ENCODE assay signal across 12 cellular contexts in the genomic region with DNA sequence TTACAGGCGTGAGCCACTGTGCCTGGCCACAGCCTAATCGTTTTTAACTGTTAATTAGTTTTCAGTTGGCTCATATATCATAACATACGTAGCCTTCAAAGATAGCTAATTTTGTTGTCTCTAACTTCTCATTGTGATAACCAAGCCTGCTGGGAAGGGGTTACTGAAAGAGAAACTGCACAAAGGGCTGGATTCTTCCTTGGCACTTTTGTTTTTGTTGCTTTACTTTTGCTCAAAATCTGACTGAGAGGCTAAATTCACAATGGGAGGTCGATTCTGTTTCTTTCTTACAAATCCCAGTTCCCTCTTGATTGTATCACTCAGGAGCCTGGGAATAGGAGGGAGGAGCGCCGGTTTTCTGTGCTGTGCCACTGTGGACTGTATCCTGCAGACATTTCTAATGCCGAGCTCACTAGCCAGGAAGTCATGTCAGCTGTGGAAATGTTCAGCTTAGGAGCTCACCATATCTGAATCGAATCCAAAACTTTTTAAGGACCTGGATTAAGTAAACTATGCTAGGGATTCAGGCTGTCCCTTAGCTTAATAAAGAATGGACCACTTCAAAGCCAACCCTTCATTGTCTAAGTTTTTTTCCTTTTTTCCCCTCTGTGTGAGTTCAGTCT.
DNase-seq lines count a peak whose midpoint lies in the region; TF ChIP-seq lines count a peak whose summit lies in the region.
"Had no signal": no experiment of that assay in that cellular context is flagged by ENCODE, and none has a peak within 500 bp of the region (broad histone marks: within the 10 kb centered on the region; RNA-seq: fewer than 3 reads in every experiment).

No MANE protein-coding gene starts in this region.

- no peak overlapping the region for H3K4ac ChIP-seq in mesendoderm (ENCODE audit: low read depth, low read length)

- TF ChIP-seq CTCF in colonic mucosa (IDR thresholded peaks at IDR 0.05) (no peak), vagina (IDR thresholded peaks at IDR 0.05) (no peak)

- no peak overlapping the region for H3K56ac ChIP-seq in mesendoderm (ENCODE audit: low read length)

- no peak overlapping the region for H2BK5ac ChIP-seq in mesendoderm (ENCODE audit: low read length)

- no peak overlapping the region for H4K5ac ChIP-seq in mesendoderm (ENCODE audit: low read length)

- H3K4me3 ChIP-seq in colonic mucosa (no peak overlapping the region), mesendoderm (ENCODE audit: low read length) (no peak overlapping the region), vagina (peak overlapping the region in 1 of 2 donors; percentile 18)
- H3K4me3 ChIP-seq: lung had no signal

- no peak overlapping the region for H3K4me2 ChIP-seq in mesendoderm (ENCODE audit: low read length)

- no peak overlapping the region for H2BK120ac ChIP-seq in mesendoderm (ENCODE audit: low read depth, low read length)

- H3K36me3 ChIP-seq in colonic mucosa, result no peaks in the 10 kb centered on the region
- no peaks in the 10 kb centered on the region for H3K36me3 ChIP-seq in mesendoderm (ENCODE audit: control insufficient read depth, insufficient read depth, low read length)
- no peaks in the 10 kb centered on the region for H3K36me3 ChIP-seq in vagina

- H3K27me3 ChIP-seq in colonic mucosa (no peaks in the 10 kb centered on the region), mesendoderm (ENCODE audit: insufficient read depth, low read length, poor library complexity) (no peaks in the 10 kb centered on the region), vagina (no peaks in the 10 kb centered on the region)

- no peaks in the 10 kb centered on the region for H3K79me1 ChIP-seq in mesendoderm (ENCODE audit: low read length)

- no peak overlapping the region for H3K18ac ChIP-seq in mesendoderm (ENCODE audit: low read length)

- TF ChIP-seq POLR2A in vagina (IDR thresholded peaks at IDR 0.05), result no peak

- intact Hi-C loops in colonic mucosa (cut with DNase I), result no loop called here
- intact Hi-C loops in vagina (cut with DNase I), result loop anchor here (10.0 kb wide), 1 partner anchor 119 kb away; a partner anchor contains a TSS

- peak overlapping the region; percentile 75 for H3K27ac ChIP-seq in colonic mucosa
- H3K27ac ChIP-seq in mesendoderm (ENCODE audit: low read depth, low read length), result no peak overlapping the region
- H3K27ac ChIP-seq in vagina, result peak overlapping the region; percentile 70
- H3K27ac ChIP-seq: 22Rv1 had no signal

- no peaks in the 10 kb centered on the region for H3K9me3 ChIP-seq in colonic mucosa
- H3K9me3 ChIP-seq in vagina, result no peaks in the 10 kb centered on the region

- peaks cover 3% of the 10 kb centered on the region for H3K4me1 ChIP-seq in colonic mucosa
- H3K4me1 ChIP-seq in mesendoderm (ENCODE audit: control insufficient read depth, low read depth, low read length), result no peaks in the 10 kb centered on the region
- peaks cover 13% of the 10 kb centered on the region for H3K4me1 ChIP-seq in vagina

- H2BK15ac ChIP-seq in mesendoderm (replicated peaks; ENCODE audit: low read depth), result no peak overlapping the region

- no peak overlapping the region for H4K8ac ChIP-seq in mesendoderm (ENCODE audit: low read depth, low read length)

- no peaks in the 10 kb centered on the region for H3K79me2 ChIP-seq in mesendoderm (ENCODE audit: control insufficient read depth, insufficient read depth, low read length)

- no CpG with 5 or more reads among the region's 8 CpGs for WGBS in mesendoderm (ENCODE audit: extremely low coverage, insufficient coverage, low lambda C conversion rate)

- H2AK5ac ChIP-seq in mesendoderm (ENCODE audit: low read length), result no peak overlapping the region

- H3K9ac ChIP-seq in colonic mucosa (ENCODE audit: low read depth in 2 of 2, low read length in 2 of 2) (peak overlapping the region in 1 of 2 donors; percentile 0), mesendoderm (ENCODE audit: low read length) (no peak overlapping the region)

- no peak overlapping the region for H3K23ac ChIP-seq in mesendoderm (ENCODE audit: low read length)

- DNase-seq in DMS 273 (lab: John Stamatoyannopoulos, UW; ENCODE audit: unreplicated experiment) (peak; percentile 1), DMS 273 treated with DMSO at 0.1 percent for 48 hours (lab: John Stamatoyannopoulos, UW) (no peak), colonic mucosa (peak; percentile 32), mesendoderm (peak; percentile 35), vagina (ENCODE audit: extremely low spot score in 2 of 2) (no peak), NCI-H128 (lab: John Stamatoyannopoulos, UW; ENCODE audit: unreplicated experiment) (no peak), NCI-H2227 (lab: John Stamatoyannopoulos, UW; ENCODE audit: unreplicated experiment) (no peak)
- no peak for DNase-seq in activated T-cell treated with anti-CD3 and anti-CD28 coated beads, Interleukin-2, amount 50 U/mL, for 1 hour
- DNase-seq: NCI-H2107; stimulated activated naive CD4-positive, alpha-beta T cell treated with Interleukin-2 at 50 U/mL for 16 hours had no signal

Comparison
In these comparisons a context has a peak if more than half of its experiments do, and no peak if none do; other contexts are left out.
1. DNase-seq: peak in DMS 273 (single experiment), colonic mucosa (single experiment) and mesendoderm (single experiment); none in DMS 273 treated with DMSO at 0.1 percent for 48 hours (single experiment), vagina (0 of 2), NCI-H128 (single experiment), activated T-cell treated with anti-CD3 and anti-CD28 coated beads, Interleukin-2, amount 50 U/mL, for 1 hour (single experiment) and NCI-H2227 (single experiment).